Comparison of ENCODE assay signal across 9 cellular contexts in the genomic region with DNA sequence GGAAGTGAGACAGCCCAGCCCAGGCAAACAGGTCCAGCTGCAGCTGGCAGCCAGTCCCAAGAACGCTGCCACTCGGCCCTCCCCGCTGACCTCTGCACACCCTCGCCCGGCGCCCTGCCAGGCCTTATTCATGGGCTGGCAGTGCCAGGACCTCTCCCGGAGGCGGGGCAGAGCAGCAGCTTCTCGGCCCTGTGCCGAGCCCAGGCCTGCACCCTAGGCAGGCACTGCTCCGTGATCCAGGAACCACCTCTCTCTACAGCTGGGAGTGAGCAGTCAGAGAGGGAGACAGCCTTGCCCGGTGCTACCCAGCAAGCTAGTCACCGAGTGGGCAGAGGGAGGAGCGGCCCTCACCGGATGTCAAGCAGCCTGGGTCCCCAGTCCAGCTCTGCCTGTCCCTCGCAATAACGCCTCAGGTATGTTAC.
DNase-seq lines count a peak whose midpoint lies in the region; ATAC-seq and TF ChIP-seq lines count a peak whose summit lies in the region.
"Had no signal": no experiment of that assay in that cellular context is flagged by ENCODE, and none has a peak within 500 bp of the region (broad histone marks: within the 10 kb centered on the region; RNA-seq: fewer than 3 reads in every experiment).

No MANE protein-coding gene starts in this region.

- TF ChIP-seq POLR2A in tibial nerve (IDR thresholded peaks at IDR 0.05), result no peak

- H3K4me3 Mint-ChIP-seq in activated T-cell treated with anti-CD3 and anti-CD28 coated beads, Interleukin-2, amount 50 U/mL, for 72 hours, result no peak overlapping the region
- H3K4me3 Mint-ChIP-seq: dendritic cell treated with granulocyte-macrophage colony-stimulating factor and Interleukin-4, amounts not matched to agents 40 ng/mL and 50 ng/mL, for 4 days had no signal

- H3K27me3 Mint-ChIP-seq in activated T-cell treated with anti-CD3 and anti-CD28 coated beads, Interleukin-2, amount 50 U/mL, for 72 hours (ENCODE audit: low read depth), result no peaks in the 10 kb centered on the region

- H3K9me3 Mint-ChIP-seq in activated T-cell treated with anti-CD3 and anti-CD28 coated beads, Interleukin-2, amount 50 U/mL, for 72 hours, result no peaks in the 10 kb centered on the region
- H3K9me3 Mint-ChIP-seq: dendritic cell treated with granulocyte-macrophage colony-stimulating factor and Interleukin-4, amounts not matched to agents 40 ng/mL and 50 ng/mL, for 4 days had no signal

- H3K27ac ChIP-seq in left lung (no peak overlapping the region), tibial nerve (peak overlapping the region in 2 of 4 donors; percentile 45 to 63)

- no peak overlapping the region for H3K27ac Mint-ChIP-seq in activated T-cell treated with anti-CD3 and anti-CD28 coated beads, Interleukin-2, amount 50 U/mL, for 72 hours
- H3K27ac Mint-ChIP-seq: dendritic cell treated with granulocyte-macrophage colony-stimulating factor and Interleukin-4, amounts not matched to agents 40 ng/mL and 50 ng/mL, for 4 days had no signal

- no peaks in the 10 kb centered on the region for H3K36me3 Mint-ChIP-seq in activated T-cell treated with anti-CD3 and anti-CD28 coated beads, Interleukin-2, amount 50 U/mL, for 72 hours (ENCODE audit: insufficient read depth in 2 of 2)

- no peak overlapping the region for H3K4me3 ChIP-seq in left lung
- H3K4me3 ChIP-seq in tibial nerve, result peak overlapping the region in 1 of 4 donors; percentile 9

- DNase-seq in M059J (ENCODE audit: low read depth) (peak; percentile 88), cerebellar cortex (ENCODE audit: low spot score) (peak; percentile 15), left lung (peak; percentile 90 to 94), tibial nerve (ENCODE audit: low spot score in 2 of 2) (peak; percentile 43 to 64), islet precursor cell (no peak)
- no peak for DNase-seq in activated T-cell treated with anti-CD3 and anti-CD28 coated beads, Interleukin-2, amount 50 U/mL, for 72 hours

- no peak for TF ChIP-seq CTCF in left lung (IDR thresholded peaks at IDR 0.05)
- no peak for TF ChIP-seq CTCF in tibial nerve (IDR thresholded peaks at IDR 0.05)

- H3K9me3 ChIP-seq in left lung, result no peaks in the 10 kb centered on the region
- no peaks in the 10 kb centered on the region for H3K9me3 ChIP-seq in tibial nerve

- H3K4me1 Mint-ChIP-seq in activated T-cell treated with anti-CD3 and anti-CD28 coated beads, Interleukin-2, amount 50 U/mL, for 72 hours (ENCODE audit: low read depth), result no peaks in the 10 kb centered on the region

- H3K4me1 ChIP-seq in left lung, result peaks cover 0 to 12% of the 10 kb centered on the region in 2 donors
- peaks cover 4 to 48% (median 19%) of the 10 kb centered on the region in 4 donors for H3K4me1 ChIP-seq in tibial nerve

- WGBS in tibial nerve, 2 donors, result 27 to 31% methylated on average over 6 to 12 of the region's 17 CpGs

- H3K36me3 ChIP-seq in left lung (no peaks in the 10 kb centered on the region), tibial nerve (no peaks in the 10 kb centered on the region)

- ATAC-seq in left lung, result peak; percentile 90
- ATAC-seq in HG02623 (IDR thresholded peaks at IDR 0.05; ENCODE audit: unreplicated experiment), result no peak
- ATAC-seq in activated T-cell treated with anti-CD3 and anti-CD28 coated beads, Interleukin-2, amount 50 U/mL, for 72 hours (replicated peaks in 1 of 2), result no peak
- no peak for ATAC-seq in HG02759 (IDR thresholded peaks at IDR 0.05; ENCODE audit: unreplicated experiment)

- intact Hi-C loops in left lung (cut with DNase I), result loop anchor here in 1 of 2 donors (10.0 kb wide), 1 partner anchor 134 kb away; no protein-coding TSS in a partner anchor

- peak in 1 of 2 donors; percentile 81 for TF ChIP-seq EP300 in tibial nerve (IDR thresholded peaks at IDR 0.05)

- peaks cover 0 to 40% of the 10 kb centered on the region in 2 donors for H3K27me3 ChIP-seq in left lung
- peaks cover 0 to 56% of the 10 kb centered on the region in 2 donors for H3K27me3 ChIP-seq in tibial nerve

Comparison
In these comparisons a context has a peak if more than half of its experiments do, and no peak if none do; other contexts are left out.
1. DNase-seq: peak in M059J (single experiment), cerebellar cortex (single experiment), left lung (2 of 2) and tibial nerve (2 of 2); none in activated T-cell treated with anti-CD3 and anti-CD28 coated beads, Interleukin-2, amount 50 U/mL, for 72 hours (0 of 2) and islet precursor cell (single experiment).